In the genomic region with DNA sequence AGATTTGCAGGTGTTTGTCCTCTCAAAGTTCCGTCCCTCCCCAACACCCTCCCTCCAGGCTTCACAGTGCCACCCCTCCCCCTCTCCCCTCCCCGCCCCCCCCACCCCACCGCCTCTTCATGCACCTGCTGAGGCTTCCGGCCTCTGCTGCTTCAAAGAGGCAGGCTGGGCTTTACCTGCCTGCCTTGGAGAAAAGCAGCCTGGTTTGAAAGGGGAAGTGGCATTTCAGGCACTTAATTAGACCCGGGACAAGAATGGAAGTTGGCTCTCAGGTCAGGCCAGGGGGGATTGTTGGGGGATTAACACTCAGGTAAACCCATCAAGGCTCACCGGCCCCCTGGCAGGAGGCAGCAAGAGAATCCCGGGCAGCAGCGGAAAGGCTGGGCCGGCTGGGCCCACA, we compare ENCODE assay signal across 1 cellular context.
TF ChIP-seq lines count a peak whose summit lies in the region.

No MANE protein-coding gene starts in this region.

TF ChIP-seq in K562, 482 proteins besides CTCF, POLR2A, EP300 and RAD21:
- no peak for TF ChIP-seq TAF7 (tag; IDR thresholded peaks at IDR 0.05)
- peak; percentile 50; the same call in 1 of the 2 replicates for TF ChIP-seq SPI1 (IDR thresholded peaks at IDR 0.05; ENCODE audit: borderline replicate concordance, low read depth, low read length)
- no peak for TF ChIP-seq NFE2 (IDR thresholded peaks at IDR 0.05; ENCODE audit: low read depth)
- no peak for TF ChIP-seq ARHGAP35 (IDR thresholded peaks at IDR 0.05; ENCODE audit: partially characterized antibody)
- TF ChIP-seq, protein P1, sequence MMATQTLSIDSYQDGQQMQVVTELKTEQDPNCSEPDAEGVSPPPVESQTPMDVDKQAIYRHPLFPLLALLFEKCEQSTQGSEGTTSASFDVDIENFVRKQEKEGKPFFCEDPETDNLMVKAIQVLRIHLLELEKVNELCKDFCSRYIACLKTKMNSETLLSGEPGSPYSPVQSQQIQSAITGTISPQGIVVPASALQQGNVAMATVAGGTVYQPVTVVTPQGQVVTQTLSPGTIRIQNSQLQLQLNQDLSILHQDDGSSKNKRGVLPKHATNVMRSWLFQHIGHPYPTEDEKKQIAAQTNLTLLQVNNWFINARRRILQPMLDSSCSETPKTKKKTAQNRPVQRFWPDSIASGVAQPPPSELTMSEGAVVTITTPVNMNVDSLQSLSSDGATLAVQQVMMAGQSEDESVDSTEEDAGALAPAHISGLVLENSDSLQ (IDR thresholded peaks at IDR 0.05), result no peak
- no peak for TF ChIP-seq RAD51 (IDR thresholded peaks at IDR 0.05; ENCODE audit: borderline replicate concordance, low read depth)
- TF ChIP-seq RCOR1 (IDR thresholded peaks at IDR 0.05; ENCODE audit: borderline replicate concordance in 1 of 2, low read depth in 2 of 2, low read length in 2 of 2), result no peak
